ENCODE assay signal across 8 cellular contexts in genomic region chr1:145965119-145965744, GRCh38. TPM values are rescaled to one million over a fixed set of nuclear protein-coding genes. Genes with fewer than 3 reads are reported as not detected.
DNase-seq lines count a peak whose midpoint lies in the region; ATAC-seq and TF ChIP-seq lines count a peak whose summit lies in the region.

No MANE protein-coding gene starts in this region.

- ATAC-seq in activated B cell treated with CpG ODN at 0.5 μM for 24 hours (ENCODE audit: low read depth) = no peak

- no peak for TF ChIP-seq CTCF in activated B cell treated with CpG ODN at 0.5 μM for 24 hours (IDR thresholded peaks at IDR 0.05)

- DNase-seq in H7 (no peak), activated B cell treated with CpG ODN at 0.5 μM for 24 hours (no peak), globus pallidus (ENCODE audit: low spot score) (peak; percentile 5), GOT3 (lab: John Stamatoyannopoulos, UW) (no peak), hypothalamus (lab: John Stamatoyannopoulos, UW) (no peak), mucosa of gallbladder (ENCODE audit: low spot score) (no peak)
- DNase-seq in activated CD4-positive, alpha-beta T cell treated with anti-CD3 and anti-CD28 coated beads for 4 hours = no peak

- H3K4me1 ChIP-seq in skeletal muscle satellite cell (ENCODE audit: control insufficient read depth, insufficient read depth, low read length) = peaks cover 40% of the 10 kb centered on the region

- peak overlapping the region; percentile 83 for H3K9ac ChIP-seq in skeletal muscle satellite cell (ENCODE audit: low read depth, low read length)

- H3K36me3 ChIP-seq in H7 (replicated peaks; ENCODE audit: control insufficient read depth, insufficient read depth, low read length) (no peaks in the 10 kb centered on the region), skeletal muscle satellite cell (ENCODE audit: insufficient read depth, low read length) (no peaks in the 10 kb centered on the region)

- CTCF ChIA-PET in activated B cell treated with CpG ODN at 0.5 μM for 24 hours (lab: Charles Lee) = interaction anchor here (1.1 to 2.5 kb wide), 11 partner anchors 10 to 115 kb away, joined by 3 to 26 read pairs (median 4); partner anchors contain the start of genes PEX11B and RBM8A

- H3K36me3 Mint-ChIP-seq in activated B cell treated with CpG ODN at 0.5 μM for 24 hours (ENCODE audit: low read depth) = peaks cover 16% of the 10 kb centered on the region

- H3K27ac Mint-ChIP-seq in activated B cell treated with CpG ODN at 0.5 μM for 24 hours = peak overlapping the region; percentile 96

- H3K27me3 ChIP-seq in H7 (ENCODE audit: control insufficient read depth, insufficient read depth, low read length) (peaks cover 39% of the 10 kb centered on the region), skeletal muscle satellite cell (ENCODE audit: control insufficient read depth, insufficient read depth, low read length) (no peaks in the 10 kb centered on the region)

- POLR2A ChIA-PET in activated B cell treated with CpG ODN at 0.5 μM for 24 hours (lab: Charles Lee) = interaction anchor here (0.7 to 5.1 kb wide), 20 partner anchors 8 to 141 kb away, joined by 3 to 128 read pairs (median 8); partner anchors contain the start of genes LIX1L, NUDT17, PEX11B and PIAS3

- no peaks in the 10 kb centered on the region for H3K9me3 ChIP-seq in skeletal muscle satellite cell (replicated peaks; ENCODE audit: low read length)

- H3K27me3 Mint-ChIP-seq in activated B cell treated with CpG ODN at 0.5 μM for 24 hours = no peaks in the 10 kb centered on the region

- H3K4me3 Mint-ChIP-seq in activated B cell treated with CpG ODN at 0.5 μM for 24 hours = peak overlapping the region; percentile 97

- intact Hi-C loops in activated B cell treated with CpG ODN at 0.5 μM for 24 hours (cut with micrococcal nuclease) = loop anchor here (2.0 kb wide), 2 partner anchors 14 to 38 kb away; partner anchors contain the start of gene RBM8A

- H3K4me2 ChIP-seq in skeletal muscle satellite cell (ENCODE audit: low read length) = peak overlapping the region; percentile 86

- peaks cover 45% of the 10 kb centered on the region for H3K4me1 Mint-ChIP-seq in activated B cell treated with CpG ODN at 0.5 μM for 24 hours

- peak overlapping the region; percentile 71 for H3K4me3 ChIP-seq in H7 (ENCODE audit: insufficient read depth, low read depth, low read length)
- peak overlapping the region; percentile 85 for H3K4me3 ChIP-seq in skeletal muscle satellite cell (ENCODE audit: low read length)

- H3K9me3 Mint-ChIP-seq in activated B cell treated with CpG ODN at 0.5 μM for 24 hours = peaks cover 2% of the 10 kb centered on the region

RNA-seq across cellular contexts. Expression of gene POLR3GL, which starts 0.7 kb away (rescaled TPM):
- total RNA-seq in H7 (2014; rRNA removed; shearing (Covaris generic)) = 6.3 and 11.6 TPM in 2 replicates
- 22.7 and 23.7 TPM in 2 replicates for total RNA-seq in activated B cell treated with CpG ODN at 0.5 μM for 24 hours
- 7.9 TPM in 2 replicates for total RNA-seq in skeletal muscle satellite cell (2012; rRNA removed)
- total RNA-seq in mucosa of gallbladder = 28.3 TPM

RNA-seq across cellular contexts. Expression of gene ANKRD34A, which starts 0.9 kb away (rescaled TPM):
- 0.52 and 0.62 TPM in 2 replicates for total RNA-seq in H7 (2014; rRNA removed; shearing (Covaris generic))
- 1.4 and 2.4 TPM in 2 replicates for total RNA-seq in activated B cell treated with CpG ODN at 0.5 μM for 24 hours
- 0.87 and 1.3 TPM in 2 replicates for total RNA-seq in skeletal muscle satellite cell (2012; rRNA removed)
- 3.4 TPM for total RNA-seq in mucosa of gallbladder

RNA-seq across cellular contexts. Expression of gene LIX1L, which starts 7.4 kb away (rescaled TPM):
- total RNA-seq in H7 (2014; rRNA removed; shearing (Covaris generic)) = 23.0 and 24.3 TPM in 2 replicates
- total RNA-seq in activated B cell treated with CpG ODN at 0.5 μM for 24 hours = 30.1 and 31.7 TPM in 2 replicates
- total RNA-seq in skeletal muscle satellite cell (2012; rRNA removed) = 22.6 and 23.2 TPM in 2 replicates
- 42.9 TPM for total RNA-seq in mucosa of gallbladder

RNA-seq across cellular contexts. Expression of gene TXNIP, which starts 31.1 kb away (rescaled TPM):
- 24.6 and 90.7 TPM in 2 replicates for total RNA-seq in H7 (2014; rRNA removed; shearing (Covaris generic))
- total RNA-seq in activated B cell treated with CpG ODN at 0.5 μM for 24 hours (300 and 306 TPM in 2 replicates), mucosa of gallbladder (446 TPM)
- total RNA-seq in skeletal muscle satellite cell (2012; rRNA removed) = 139 and 159 TPM in 2 replicates

RNA-seq across cellular contexts. Expression of gene RBM8A, which starts 37.9 kb away (rescaled TPM):
- 181 and 214 TPM in 2 replicates for total RNA-seq in H7 (2014; rRNA removed; shearing (Covaris generic))
- total RNA-seq in activated B cell treated with CpG ODN at 0.5 μM for 24 hours (178 and 201 TPM in 2 replicates), mucosa of gallbladder (99.8 TPM)
- total RNA-seq in skeletal muscle satellite cell (2012; rRNA removed) = 125 and 170 TPM in 2 replicates
